Comparison of ENCODE assay signal across 8 cellular contexts in genomic region chr2:46461716-46462171, GRCh38. TPM values are rescaled to one million over a fixed set of nuclear protein-coding genes. Genes with fewer than 3 reads are reported as not detected.
A peak's percentile ranks its signal among the peaks of the same experiment; 100 is the strongest.
DNase-seq lines count a peak whose midpoint lies in the region; ATAC-seq and TF ChIP-seq lines count a peak whose summit lies in the region.

No MANE protein-coding gene starts in this region.

- no peaks in the 10 kb centered on the region for H3K9me3 ChIP-seq in upper lobe of right lung

- H3K4me1 ChIP-seq in upper lobe of right lung: peaks cover 33% of the 10 kb centered on the region

- ATAC-seq in Right ventricle myocardium superior (ENCODE audit: poor library complexity) (peak; percentile 3), upper lobe of right lung (peak; percentile 68)

- H3K4me3 ChIP-seq in epithelial cell of esophagus (ENCODE audit: low read length): no peak overlapping the region
- no peak overlapping the region for H3K4me3 ChIP-seq in upper lobe of right lung

- no peak for DNase-seq in Right ventricle myocardium superior
- no peak for DNase-seq in cardiac septum (ENCODE audit: low spot score)
- peak; percentile 53 for DNase-seq in epithelial cell of esophagus (ENCODE audit: low read depth)
- DNase-seq in upper lobe of right lung: no peak
- DNase-seq in HuH-7 (ENCODE audit: low spot score): no peak
- DNase-seq in NCI-H1436 (lab: John Stamatoyannopoulos, UW): no peak
- DNase-seq in NCI-H446 treated with DMSO at 0.1 percent for 48 hours (lab: John Stamatoyannopoulos, UW): no peak

- peak overlapping the region; percentile 55 for H3K27ac ChIP-seq in upper lobe of right lung

- intact Hi-C loops in Right ventricle myocardium superior (cut with DNase I) (no loop called here), cardiac septum (cut with DNase I) (loop anchor here (2.0 kb wide), 2 partner anchors 451 to 469 kb away; no protein-coding TSS in a partner anchor), upper lobe of right lung (cut with DNase I) (no loop called here)

- H3K36me3 ChIP-seq in upper lobe of right lung: no peaks in the 10 kb centered on the region

- no peaks in the 10 kb centered on the region for H3K27me3 ChIP-seq in upper lobe of right lung

- TF ChIP-seq CTCF in LNCAP (IDR thresholded peaks at IDR 0.05) (peak; percentile 11; the same call in 1 of the 2 replicates), epithelial cell of esophagus (IDR thresholded peaks at IDR 0.05; ENCODE audit: insufficient read depth, low read depth, low read length, missing control alignments) (no peak), upper lobe of right lung (IDR thresholded peaks at IDR 0.05) (no peak)

RNA-seq across cellular contexts. Expression of gene TMEM247, which starts 17.6 kb away (rescaled TPM):
- total RNA-seq in Right ventricle myocardium superior (not detected), cardiac septum (not detected), upper lobe of right lung (not detected)
